Comparison of ENCODE assay signal across 23 cellular contexts in the genomic region with DNA sequence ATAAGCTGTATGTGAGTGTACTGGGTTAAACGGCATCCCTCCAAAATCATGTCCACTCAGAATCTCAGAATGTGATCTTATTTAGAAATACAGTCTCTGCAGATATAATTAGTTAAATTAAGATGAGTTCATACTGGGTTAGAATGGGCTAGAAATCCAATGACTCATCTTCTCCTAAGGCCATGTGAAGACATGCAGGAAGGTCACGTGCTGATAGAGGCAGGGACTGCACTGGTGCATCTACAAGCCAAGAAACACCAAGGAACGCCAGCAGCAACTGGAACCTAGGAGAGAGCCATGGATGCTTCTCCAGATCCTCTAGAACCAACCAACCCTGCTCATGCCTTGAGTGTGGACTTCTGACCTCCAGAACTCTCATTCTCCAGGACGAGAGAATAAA.
DNase-seq lines count a peak whose midpoint lies in the region; ATAC-seq and TF ChIP-seq lines count a peak whose summit lies in the region.
"Had no signal": no experiment of that assay in that cellular context is flagged by ENCODE, and none has a peak within 500 bp of the region (broad histone marks: within the 10 kb centered on the region; RNA-seq: fewer than 3 reads in every experiment).

No MANE protein-coding gene starts in this region.

- CTCF ChIA-PET in Caco-2 (lab: Charles Lee) = no interaction called here

- TF ChIP-seq POLR2A in adrenal gland (IDR thresholded peaks at IDR 0.05) = no peak

- H3K36me3 ChIP-seq in adrenal gland (replicated peaks in 1 of 2) = no peaks in the 10 kb centered on the region
- H3K36me3 ChIP-seq in Caco-2 (ENCODE audit: control insufficient read depth, insufficient read depth, low read length) = no peaks in the 10 kb centered on the region
- H3K36me3 ChIP-seq: MG63, Peyer's patch had no signal

- no peaks in the 10 kb centered on the region for H3K36me3 Mint-ChIP-seq in Caco-2 (ENCODE audit: insufficient read depth, unreplicated experiment)
- H3K36me3 Mint-ChIP-seq in naive thymus-derived CD8-positive, alpha-beta T cell = peaks cover 0 to 14% (median 11%) of the 10 kb centered on the region in 3 donors

- intact Hi-C loops in adrenal gland (cut with DNase I) (no loop called here), Caco-2 (cut with micrococcal nuclease; ENCODE audit: unreplicated experiment) (no loop called here)

- H3K4me3 Mint-ChIP-seq in Caco-2 (ENCODE audit: unreplicated experiment) = no peak overlapping the region
- no peak overlapping the region for H3K4me3 Mint-ChIP-seq in naive thymus-derived CD8-positive, alpha-beta T cell
- H3K4me3 Mint-ChIP-seq: HFFc6 had no signal

- H3K9me3 ChIP-seq in adrenal gland (replicated peaks in 1 of 3) (no peaks in the 10 kb centered on the region), Caco-2 (no peaks in the 10 kb centered on the region)
- H3K9me3 ChIP-seq: MG63, Peyer's patch had no signal

- no peak for ATAC-seq in naive thymus-derived CD8-positive, alpha-beta T cell
- ATAC-seq: GM12878, Right ventricle myocardium inferior had no signal

- DNase-seq in AG10803 (ENCODE audit: low read depth) (peak; percentile 23), ELR (ENCODE audit: low read depth) (peak; percentile 7), adrenal gland (peak in 4 of 7 donors; percentile 23 to 61 (median 54)), fibroblast of peridontal ligament (ENCODE audit: extremely low read depth) (peak; percentile 44), NCI-H345 treated with DMSO at 0.1 percent for 48 hours (lab: John Stamatoyannopoulos, UW; ENCODE audit: unreplicated experiment) (no peak), Caco-2 (no peak)
- DNase-seq in activated CD4-positive, CD25-positive, alpha-beta regulatory T cell treated with anti-CD3 and anti-CD28 coated beads, Interleukin-2, amount 50 U/mL, for 72 hours = no peak
- no peak for DNase-seq in naive thymus-derived CD8-positive, alpha-beta T cell
- DNase-seq: AML-193; DMS 273 treated with DMSO at 0.1 percent for 48 hours; HFFc6; MG63; NCI-H1105 treated with DMSO at 0.1 percent for 48 hours; NCI-H1694 treated with DMSO at 0.1 percent for 48 hours; NCI-H510A; NCI-H748 treated with DMSO at 0.1 percent for 48 hours; NK-92 treated with Interleukin-12 subunit alpha and Interleukin-12 subunit beta, amount 100 ng/mL, for 24 hours; Peyer's patch; SW 1271 had no signal

- 60 to 77% (median 69%) methylated on average over 4 of the region's 4 CpGs for WGBS in adrenal gland, 4 donors

- H3K27me3 Mint-ChIP-seq in Caco-2 (ENCODE audit: insufficient read depth, unreplicated experiment) = no peaks in the 10 kb centered on the region
- H3K27me3 Mint-ChIP-seq in naive thymus-derived CD8-positive, alpha-beta T cell = no peaks in the 10 kb centered on the region

- H3K27me3 ChIP-seq in adrenal gland (no peaks in the 10 kb centered on the region), Caco-2 (replicated peaks; ENCODE audit: control insufficient read depth, insufficient read depth, low read length) (no peaks in the 10 kb centered on the region)
- H3K27me3 ChIP-seq: MG63, Peyer's patch had no signal

- no peak overlapping the region for H3K27ac ChIP-seq in adrenal gland
- H3K27ac ChIP-seq: C4-2B, HL-60, Peyer's patch had no signal

- no peak overlapping the region for H3K4me3 ChIP-seq in AG10803 (ENCODE audit: low read length)
- H3K4me3 ChIP-seq in adrenal gland = no peak overlapping the region
- no peak overlapping the region for H3K4me3 ChIP-seq in Caco-2 (ENCODE audit: low read depth, low read length)
- H3K4me3 ChIP-seq: GM12878, MG63, Peyer's patch had no signal

- H3K4me1 ChIP-seq in adrenal gland (replicated peaks in 1 of 2) = peaks cover 10 to 16% of the 10 kb centered on the region in 2 donors
- no peaks in the 10 kb centered on the region for H3K4me1 ChIP-seq in Caco-2

- peaks cover 14% of the 10 kb centered on the region for H3K4me1 Mint-ChIP-seq in Caco-2 (ENCODE audit: low read depth, unreplicated experiment)
- H3K4me1 Mint-ChIP-seq in naive thymus-derived CD8-positive, alpha-beta T cell = peaks cover 17 to 45% (median 19%) of the 10 kb centered on the region in 4 donors

- H3K9me3 Mint-ChIP-seq in Caco-2 (ENCODE audit: unreplicated experiment) = no peaks in the 10 kb centered on the region
- H3K9me3 Mint-ChIP-seq in naive thymus-derived CD8-positive, alpha-beta T cell = no peaks in the 10 kb centered on the region
- H3K9me3 Mint-ChIP-seq: HFFc6 had no signal

- no TSS peak for BruUV-seq in Caco-2 (replicated peaks; lab: Mats Ljungman, UMichigan)

- POLR2A ChIA-PET in Caco-2 (lab: Charles Lee) = no interaction called here
- POLR2A ChIA-PET in naive thymus-derived CD8-positive, alpha-beta T cell (lab: Charles Lee) = no interaction called here

- TF ChIP-seq CTCF in AG10803 (conservative IDR thresholded peaks at IDR 0.05; ENCODE audit: low read length) (no peak), adrenal gland (IDR thresholded peaks at IDR 0.05) (no peak), Caco-2 (IDR thresholded peaks at IDR 0.05; ENCODE audit: insufficient read depth in 1 of 2, low read depth in 1 of 2, low read length in 1 of 2, severe bottlenecking in 1 of 2, unreplicated experiment in 1 of 2) (no peak)

- no peak overlapping the region for H3K27ac Mint-ChIP-seq in Caco-2 (ENCODE audit: unreplicated experiment)
- H3K27ac Mint-ChIP-seq in naive thymus-derived CD8-positive, alpha-beta T cell = no peak overlapping the region
- H3K27ac Mint-ChIP-seq: HFFc6 had no signal

Comparison
In these comparisons a context has a peak if more than half of its experiments do, and no peak if none do; other contexts are left out.
1. DNase-seq: peak in AG10803 (single experiment), ELR (single experiment), adrenal gland (4 of 7) and fibroblast of peridontal ligament (single experiment); none in NCI-H345 treated with DMSO at 0.1 percent for 48 hours (single experiment), activated CD4-positive, CD25-positive, alpha-beta regulatory T cell treated with anti-CD3 and anti-CD28 coated beads, Interleukin-2, amount 50 U/mL, for 72 hours (single experiment), Caco-2 (0 of 2) and naive thymus-derived CD8-positive, alpha-beta T cell (0 of 10).